27 cellular contexts compared by ENCODE assay signal in the genomic region with DNA sequence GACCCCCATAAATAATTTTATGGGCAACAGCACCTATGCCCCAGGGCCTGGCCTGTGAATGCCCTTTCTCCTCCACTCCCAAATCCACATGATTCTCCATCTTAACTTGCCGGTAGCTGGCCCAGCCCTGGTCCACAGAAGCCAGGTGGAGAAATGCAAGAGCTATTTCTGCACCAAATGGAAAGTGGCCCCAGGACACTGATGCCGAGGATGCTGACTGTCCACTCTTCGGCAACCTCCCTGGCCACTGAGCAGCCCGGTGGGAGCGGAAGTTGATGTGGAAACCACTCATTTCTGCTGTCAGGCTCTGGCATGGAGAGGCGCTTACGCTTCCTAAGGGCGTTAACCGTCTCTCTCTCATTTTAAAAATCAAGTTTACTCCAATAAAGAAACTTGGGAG. TPM values are rescaled to one million over a fixed set of nuclear protein-coding genes. Genes with fewer than 3 reads are reported as not detected.
"Had no signal": no experiment of that assay in that cellular context is flagged by ENCODE, and none has a peak within 500 bp of the region (broad histone marks: within the 10 kb centered on the region; RNA-seq: fewer than 3 reads in every experiment).

No MANE protein-coding gene starts in this region.

- DNase-seq: dermis blood vessel endothelial cell; dorsolateral prefrontal cortex; effector CD4-positive, alpha-beta T cell; effector memory CD8-positive, alpha-beta T cell; endodermal cell; erythroblast; esophagus squamous epithelium; foreskin fibroblast; foreskin melanocyte; gastrocnemius medialis; glutamatergic neuron; head of caudate nucleus; heart right ventricle; hippocampal formation; left cardiac atrium; left lung; left ventricle myocardium superior; lower lobe of right lung; mesenchymal stem cell; midbrain had no signal

- H3K36me3 ChIP-seq: esophagus squamous epithelium, gastrocnemius medialis, heart right ventricle, left lung, lower lobe of right lung had no signal

- H3K9me3 ChIP-seq: esophagus squamous epithelium, gastrocnemius medialis, lower lobe of right lung had no signal

- ATAC-seq: effector memory CD8-positive, alpha-beta T cell; esophagus mucosa; gastrocnemius medialis; heart right ventricle; left cardiac atrium; left lung; left ventricle myocardium superior; lower lobe of right lung had no signal

- H3K27ac Mint-ChIP-seq: endodermal cell had no signal

- H3K4me1 ChIP-seq: esophagus squamous epithelium, gastrocnemius medialis, heart right ventricle, left lung, lower lobe of right lung had no signal

- H3K27me3 ChIP-seq: dorsolateral prefrontal cortex, esophagus squamous epithelium, gastrocnemius medialis, left lung had no signal

- H3K27me3 Mint-ChIP-seq: effector memory CD8-positive, alpha-beta T cell had no signal

- H3K4me3 ChIP-seq: coronary artery, dorsolateral prefrontal cortex, esophagus squamous epithelium, gastrocnemius medialis, heart right ventricle, left lung, lower lobe of right lung had no signal

- H3K27ac ChIP-seq: coronary artery, epithelial cell of prostate, esophagus squamous epithelium, gastrocnemius medialis, heart right ventricle, left lung, lower lobe of right lung had no signal

- H3K4me3 Mint-ChIP-seq: effector memory CD8-positive, alpha-beta T cell; endodermal cell had no signal

RNA-seq across cellular contexts. Expression of gene JAKMIP1, which starts 58.8 kb away (rescaled TPM):
- total RNA-seq: dermis blood vessel endothelial cell, esophagus mucosa, glomerular endothelial cell, kidney epithelial cell, left ventricle myocardium superior, lower leg skin, lung microvascular endothelial cell had no signal
